In the genomic region with DNA sequence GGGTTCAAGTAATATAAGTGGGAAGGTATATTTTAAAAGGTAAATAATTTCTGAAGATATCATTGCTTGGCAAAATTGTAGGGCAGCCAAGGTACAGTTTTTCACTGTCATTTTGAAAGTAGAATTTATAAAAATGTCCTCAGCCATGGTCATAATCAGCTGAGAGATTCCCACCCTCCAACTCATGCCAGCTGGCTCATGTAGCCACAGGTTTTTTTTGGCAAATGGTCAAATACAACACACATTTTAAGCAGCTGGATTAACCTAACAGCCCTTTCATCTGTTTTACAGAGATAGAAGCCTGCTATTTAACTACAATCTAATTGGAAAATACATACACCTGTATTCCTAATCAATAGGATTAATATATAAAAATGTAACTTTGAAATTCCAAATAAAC, we compare ENCODE assay signal across 26 cellular contexts.
A peak's percentile ranks its signal among the peaks of the same experiment; 100 is the strongest.
DNase-seq lines count a peak whose midpoint lies in the region; ATAC-seq and TF ChIP-seq lines count a peak whose summit lies in the region.
"Had no signal": no experiment of that assay in that cellular context is flagged by ENCODE, and none has a peak within 500 bp of the region (broad histone marks: within the 10 kb centered on the region; RNA-seq: fewer than 3 reads in every experiment).

No MANE protein-coding gene starts in this region.

- H3K4me1 ChIP-seq in heart right ventricle: no peaks in the 10 kb centered on the region
- H3K4me1 ChIP-seq: esophagus squamous epithelium, left lung, SJSA1 had no signal

- H3K27ac ChIP-seq in heart right ventricle: no peak overlapping the region
- H3K27ac ChIP-seq: esophagus squamous epithelium, GM23248, hepatocyte, KMS-11, left lung, SJSA1, uterus had no signal

- DNase-seq in DMS79 (lab: John Stamatoyannopoulos, UW): peak; percentile 45
- DNase-seq in NCI-H1105 treated with DMSO at 0.1 percent for 48 hours (lab: John Stamatoyannopoulos, UW): peak; percentile 80
- DNase-seq in NCI-H748 (lab: John Stamatoyannopoulos, UW; ENCODE audit: unreplicated experiment): peak; percentile 83
- peak; percentile 1 for DNase-seq in iris pigment epithelial cell (ENCODE audit: low read depth)
- DNase-seq in stimulated activated CD4-positive, alpha-beta T cell treated with anti-CD3 and anti-CD28 coated beads, Interleukin-12 subunit alpha, Interleukin-12 subunit beta, amount 100 ng/mL, for 4 hours: no peak
- DNase-seq in heart right ventricle: no peak
- DNase-seq in anterior cingulate cortex (lab: John Stamatoyannopoulos, UW): no peak
- DNase-seq: activated CD4-positive, alpha-beta memory T cell treated with anti-CD3 and anti-CD28 coated beads for 36 hours; activated CD8-positive, alpha-beta memory T cell treated with anti-CD3 and anti-CD28 coated beads, Interleukin-2, amount 50 U/mL, for 4 hours; C1 segment of cervical spinal cord; dermis blood vessel endothelial cell; esophagus squamous epithelium; GM23248; left lung; mesendoderm; naive B cell; NCI-H1694; NCI-H510A; occipital lobe; stimulated activated naive CD8-positive, alpha-beta T cell treated with anti-CD3 and anti-CD28 coated beads, Interleukin-15, Interleukin-2, amounts not matched to agents 100 U/mL and 50 U/mL, for 24 hours; uterus had no signal

- H3K27me3 ChIP-seq in heart right ventricle: no peaks in the 10 kb centered on the region
- H3K27me3 ChIP-seq: esophagus squamous epithelium, hepatocyte, left lung, SJSA1, uterus had no signal

- peaks cover 0 to 37% (median 11%) of the 10 kb centered on the region in 11 donors for H3K9me3 ChIP-seq in heart right ventricle
- H3K9me3 ChIP-seq: SJSA1, uterus had no signal

- no peak for TF ChIP-seq CTCF in heart right ventricle (IDR thresholded peaks at IDR 0.05)

- no peak overlapping the region for H3K4me3 ChIP-seq in heart right ventricle
- H3K4me3 ChIP-seq: esophagus squamous epithelium, GM23248, hepatocyte, left lung, SJSA1, uterus had no signal

- no peaks in the 10 kb centered on the region for H3K36me3 ChIP-seq in heart right ventricle
- H3K36me3 ChIP-seq: esophagus squamous epithelium, left lung, SJSA1, uterus had no signal

- ATAC-seq in GM21825 (IDR thresholded peaks at IDR 0.05; ENCODE audit: unreplicated experiment) (no peak), heart right ventricle (no peak)
- ATAC-seq: activated CD4-positive, CD25-positive, alpha-beta regulatory T cell treated with anti-CD3 and anti-CD28 coated beads, Interleukin-2, amount 50 U/mL, for 24 hours; left lung; stimulated activated naive CD8-positive, alpha-beta T cell treated with anti-CD3 and anti-CD28 coated beads, Interleukin-15, Interleukin-2, amounts not matched to agents 100 U/mL and 50 U/mL, for 24 hours had no signal

- intact Hi-C loops in heart right ventricle (cut with DNase I): no loop called here

Comparison
In these comparisons a context has a peak if more than half of its experiments do, and no peak if none do; other contexts are left out.
1. DNase-seq: peak in DMS79 (single experiment), NCI-H1105 treated with DMSO at 0.1 percent for 48 hours (single experiment), NCI-H748 (single experiment) and iris pigment epithelial cell (single experiment); none in stimulated activated CD4-positive, alpha-beta T cell treated with anti-CD3 and anti-CD28 coated beads, Interleukin-12 subunit alpha, Interleukin-12 subunit beta, amount 100 ng/mL, for 4 hours (single experiment), heart right ventricle (0 of 2) and anterior cingulate cortex (0 of 58).